16 cellular contexts compared by ENCODE assay signal in the genomic region with DNA sequence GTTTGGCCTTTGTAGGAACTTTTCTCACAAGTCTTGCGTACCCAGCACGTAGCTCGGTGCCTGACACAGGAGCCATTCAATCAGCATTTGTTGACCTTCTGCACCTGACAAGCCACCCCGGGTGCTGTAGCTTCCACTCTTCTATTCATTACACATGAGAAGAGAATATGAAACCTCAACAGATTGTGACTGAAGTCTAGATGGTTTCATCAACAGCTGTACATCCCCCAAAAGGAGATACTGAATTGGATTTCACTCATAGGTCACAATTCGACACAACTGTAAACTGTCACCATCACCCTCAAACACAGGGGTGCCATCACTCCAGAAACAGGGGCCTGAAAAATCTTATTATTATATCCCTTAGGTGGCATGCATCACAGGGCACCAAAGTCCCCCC.
DNase-seq lines count a peak whose midpoint lies in the region; ATAC-seq, FAIRE-seq and TF ChIP-seq lines count a peak whose summit lies in the region.
"Had no signal": no experiment of that assay in that cellular context is flagged by ENCODE, and none has a peak within 500 bp of the region (broad histone marks: within the 10 kb centered on the region; RNA-seq: fewer than 3 reads in every experiment).

No MANE protein-coding gene starts in this region.

- in situ Hi-C loops in GM12878 (cut with MboI) = no loop called here

- POLR2A ChIA-PET in activated CD4-positive, alpha-beta T cell treated with anti-CD3 and anti-CD28 coated beads for 36 hours (lab: Charles Lee) = no interaction called here
- POLR2A ChIA-PET in GM12878 (lab: Charles Lee) = interaction anchor here (0.6 to 1.3 kb wide), 3 partner anchors 9 to 60 kb away, joined by 3 to 4 read pairs (median 3); no protein-coding TSS in a partner anchor
- POLR2A ChIA-PET in RWPE1 (lab: Yijun Ruan, JAX; ENCODE audit: low non-redundant PET) = no interaction called here

- no peak overlapping the region for H3K4me3 ChIP-seq in GM12878
- H3K4me3 ChIP-seq: GM23338 had no signal

- peaks cover 6% of the 10 kb centered on the region for H3K4me1 ChIP-seq in GM12878 (ENCODE audit: control insufficient read depth, insufficient read depth, low read length)

- no peaks in the 10 kb centered on the region for H3K79me2 ChIP-seq in GM12878 (ENCODE audit: control insufficient read depth, insufficient read depth, low read length)

- H3K27me3 ChIP-seq in GM12878 (replicated peaks in 1 of 2; ENCODE audit: control insufficient read depth in 2 of 2, insufficient read depth in 2 of 2, low read length in 1 of 2) = no peaks in the 10 kb centered on the region

- WGBS in GM12878 (ENCODE audit: insufficient coverage, insufficient replicate concordance, low lambda C conversion rate, missing lambda C conversion rate) = 78% methylated on average over 5 of the region's 5 CpGs

- no TSS peak for BruUV-seq in GM12878 (replicated peaks; lab: Mats Ljungman, UMichigan)

- H3K4me3 Mint-ChIP-seq in activated CD4-positive, alpha-beta T cell treated with anti-CD3 and anti-CD28 coated beads for 36 hours = no peak overlapping the region
- H3K4me3 Mint-ChIP-seq in stimulated activated naive CD8-positive, alpha-beta T cell treated with anti-CD3 and anti-CD28 coated beads, Interleukin-15, amount 100 ng/mL, for 72 hours = no peak overlapping the region
- H3K4me3 Mint-ChIP-seq: B cell; CD4-positive, alpha-beta T cell; GM23338 had no signal

- SMC1A ChIA-PET in GM12878 (lab: Charles Lee; ENCODE audit: uncharacterized antibody, unreplicated experiment) = interaction anchor here (0.7 to 1.7 kb wide), 8 partner anchors 9 to 71 kb away, joined by 3 to 8 read pairs (median 4); no protein-coding TSS in a partner anchor

- H3K9ac ChIP-seq in GM12878 (ENCODE audit: control insufficient read depth, insufficient read depth, low read length) = no peak overlapping the region

- TF ChIP-seq CTCF in GM12878 (IDR thresholded peaks at IDR 0.05 in 2 of 3, conservative IDR thresholded peaks at IDR 0.05 in 1 of 3; ENCODE audit: control insufficient read depth in 2 of 3, extremely low read depth in 1 of 3, insufficient read depth in 1 of 3, low read depth in 3 of 3, low read length in 3 of 3) (no peak), RWPE1 (conservative IDR thresholded peaks at IDR 0.05; ENCODE audit: low read depth) (no peak)

- peak; percentile 31 for FAIRE-seq in GM12878 (lab: Jason Lieb, UNC)

- H3K4me2 ChIP-seq in GM12878 (ENCODE audit: control insufficient read depth, insufficient read depth) = no peak overlapping the region
- H3K4me2 ChIP-seq: GM23338 had no signal

- H3K27me3 Mint-ChIP-seq in activated CD4-positive, alpha-beta T cell treated with anti-CD3 and anti-CD28 coated beads for 36 hours = no peaks in the 10 kb centered on the region
- no peaks in the 10 kb centered on the region for H3K27me3 Mint-ChIP-seq in stimulated activated naive CD8-positive, alpha-beta T cell treated with anti-CD3 and anti-CD28 coated beads, Interleukin-15, amount 100 ng/mL, for 72 hours
- H3K27me3 Mint-ChIP-seq: B cell; CD4-positive, alpha-beta T cell had no signal

- no peaks in the 10 kb centered on the region for H4K20me1 ChIP-seq in GM12878 (ENCODE audit: control insufficient read depth, insufficient read depth)

- no peak for TF ChIP-seq RAD21 in GM12878 (IDR thresholded peaks at IDR 0.05; ENCODE audit: insufficient read depth, low read depth, low read length)

- CTCF ChIA-PET in activated CD4-positive, alpha-beta T cell treated with anti-CD3 and anti-CD28 coated beads for 36 hours (lab: Charles Lee) = interaction anchor here (0.6 to 1.2 kb wide), 3 partner anchors 10 to 304 kb away, joined by 3 to 6 read pairs (median 3); no protein-coding TSS in a partner anchor
- CTCF ChIA-PET in GM12878 (lab: Yijun Ruan, JAX) (interaction anchor here (1.0 to 1.8 kb wide), 3 partner anchors 11 to 305 kb away, joined by 3 to 4 read pairs (median 3); no protein-coding TSS in a partner anchor), RWPE1 (lab: Yijun Ruan, JAX) (interaction anchor here (0.6 kb wide), 2 partner anchors 179 to 182 kb away, joined by 3 read pairs; no protein-coding TSS in a partner anchor)

- H3K27ac ChIP-seq in GM12878 (ENCODE audit: control insufficient read depth, insufficient read depth) (no peak overlapping the region), RWPE1 (no peak overlapping the region)

- peak overlapping the region; percentile 45; the same call in 1 of the 2 replicates for H2AFZ ChIP-seq in GM12878 (ENCODE audit: control insufficient read depth, low read depth, low read length)

- no peak for DNase-seq in activated CD4-positive, alpha-beta T cell treated with anti-CD3 and anti-CD28 coated beads for 36 hours
- no peak for DNase-seq in activated CD4-positive, alpha-beta T cell treated with anti-CD3 and anti-CD28 coated beads for 4 hours
- no peak for DNase-seq in stimulated activated naive CD8-positive, alpha-beta T cell treated with anti-CD3 and anti-CD28 coated beads, Interleukin-15, amount 100 ng/mL, for 72 hours
- DNase-seq in stimulated activated naive CD8-positive, alpha-beta T cell treated with anti-CD3 and anti-CD28 coated beads, Interleukin-15, Interleukin-2, amounts not matched to agents 100 U/mL and 50 U/mL, for 24 hours = no peak
- no peak for DNase-seq in GM12878 (ENCODE audit: low read depth, low spot score)
- no peak for DNase-seq in stimulated activated CD4-positive, alpha-beta T cell treated with anti-CD3 and anti-CD28 coated beads, Interleukin-12 subunit alpha, Interleukin-12 subunit beta, amount 100 ng/mL, for 4 hours
- DNase-seq in RWPE1 (ENCODE audit: low spot score) = no peak
- no peak for DNase-seq in AML-193 (lab: John Stamatoyannopoulos, UW)
- DNase-seq: ACHN; C1 segment of cervical spinal cord; Calu3; CD4-positive, alpha-beta T cell; DMS 273 treated with DMSO at 0.1 percent for 48 hours; H7 had no signal

- no peak for TF ChIP-seq EP300 in GM12878 (IDR thresholded peaks at IDR 0.05; ENCODE audit: borderline replicate concordance in 1 of 2, control insufficient read depth in 1 of 2, low read depth in 2 of 2, low read length in 2 of 2)

- no peaks in the 10 kb centered on the region for H3K36me3 ChIP-seq in GM12878 (ENCODE audit: control insufficient read depth in 2 of 2, insufficient read depth in 2 of 2, low read length in 1 of 2)

- no peaks in the 10 kb centered on the region for H3K36me3 Mint-ChIP-seq in activated CD4-positive, alpha-beta T cell treated with anti-CD3 and anti-CD28 coated beads for 36 hours (ENCODE audit: low read depth)

- RAD21 ChIA-PET in GM12878 (lab: Charles Lee; ENCODE audit: unreplicated experiment) = interaction anchor here (0.6 kb wide), 1 partner anchor 24 kb away, joined by 3 read pairs; no protein-coding TSS in a partner anchor

- no peaks in the 10 kb centered on the region for H3K9me3 ChIP-seq in GM12878 (replicated peaks; ENCODE audit: control insufficient read depth, insufficient read depth, low read length)

- no peak overlapping the region for H3K27ac Mint-ChIP-seq in activated CD4-positive, alpha-beta T cell treated with anti-CD3 and anti-CD28 coated beads for 36 hours
- H3K27ac Mint-ChIP-seq in stimulated activated naive CD8-positive, alpha-beta T cell treated with anti-CD3 and anti-CD28 coated beads, Interleukin-15, amount 100 ng/mL, for 72 hours = no peak overlapping the region
- H3K27ac Mint-ChIP-seq: B cell; CD4-positive, alpha-beta T cell; GM23338 had no signal

- intact Hi-C loops in activated CD4-positive, alpha-beta T cell treated with anti-CD3 and anti-CD28 coated beads for 36 hours (cut with DNase I, micrococcal nuclease) = no loop called here
- intact Hi-C loops in GM12878 (cut with micrococcal nuclease; ENCODE audit: unreplicated experiment) = no loop called here

- H3K4me1 Mint-ChIP-seq in activated CD4-positive, alpha-beta T cell treated with anti-CD3 and anti-CD28 coated beads for 36 hours = no peaks in the 10 kb centered on the region
- peaks cover 6% of the 10 kb centered on the region for H3K4me1 Mint-ChIP-seq in stimulated activated naive CD8-positive, alpha-beta T cell treated with anti-CD3 and anti-CD28 coated beads, Interleukin-15, amount 100 ng/mL, for 72 hours
- H3K4me1 Mint-ChIP-seq: B cell had no signal

- no peaks in the 10 kb centered on the region for H3K9me3 Mint-ChIP-seq in activated CD4-positive, alpha-beta T cell treated with anti-CD3 and anti-CD28 coated beads for 36 hours (ENCODE audit: low read depth)
- H3K9me3 Mint-ChIP-seq in stimulated activated naive CD8-positive, alpha-beta T cell treated with anti-CD3 and anti-CD28 coated beads, Interleukin-15, amount 100 ng/mL, for 72 hours = no peaks in the 10 kb centered on the region
- H3K9me3 Mint-ChIP-seq: CD4-positive, alpha-beta T cell; GM23338 had no signal

- peak; percentile 33 for ATAC-seq in activated CD4-positive, alpha-beta T cell treated with anti-CD3 and anti-CD28 coated beads for 36 hours
- ATAC-seq in stimulated activated naive CD8-positive, alpha-beta T cell treated with anti-CD3 and anti-CD28 coated beads, Interleukin-15, amount 100 ng/mL, for 72 hours = peak; percentile 55
- ATAC-seq in stimulated activated naive CD8-positive, alpha-beta T cell treated with anti-CD3 and anti-CD28 coated beads, Interleukin-15, Interleukin-2, amounts not matched to agents 100 U/mL and 50 U/mL, for 24 hours = no peak
- peak; percentile 42; the same call in 2 of the 3 replicates for ATAC-seq in GM12878
- ATAC-seq: GM23338 had no signal

- no peak for TF ChIP-seq POLR2A in GM12878 (IDR thresholded peaks at IDR 0.05; ENCODE audit: low read depth, low read length)

TF ChIP-seq in GM12878, 131 proteins besides CTCF, POLR2A, EP300 and RAD21 (continues in another document):
- TF ChIP-seq, protein P1, sequence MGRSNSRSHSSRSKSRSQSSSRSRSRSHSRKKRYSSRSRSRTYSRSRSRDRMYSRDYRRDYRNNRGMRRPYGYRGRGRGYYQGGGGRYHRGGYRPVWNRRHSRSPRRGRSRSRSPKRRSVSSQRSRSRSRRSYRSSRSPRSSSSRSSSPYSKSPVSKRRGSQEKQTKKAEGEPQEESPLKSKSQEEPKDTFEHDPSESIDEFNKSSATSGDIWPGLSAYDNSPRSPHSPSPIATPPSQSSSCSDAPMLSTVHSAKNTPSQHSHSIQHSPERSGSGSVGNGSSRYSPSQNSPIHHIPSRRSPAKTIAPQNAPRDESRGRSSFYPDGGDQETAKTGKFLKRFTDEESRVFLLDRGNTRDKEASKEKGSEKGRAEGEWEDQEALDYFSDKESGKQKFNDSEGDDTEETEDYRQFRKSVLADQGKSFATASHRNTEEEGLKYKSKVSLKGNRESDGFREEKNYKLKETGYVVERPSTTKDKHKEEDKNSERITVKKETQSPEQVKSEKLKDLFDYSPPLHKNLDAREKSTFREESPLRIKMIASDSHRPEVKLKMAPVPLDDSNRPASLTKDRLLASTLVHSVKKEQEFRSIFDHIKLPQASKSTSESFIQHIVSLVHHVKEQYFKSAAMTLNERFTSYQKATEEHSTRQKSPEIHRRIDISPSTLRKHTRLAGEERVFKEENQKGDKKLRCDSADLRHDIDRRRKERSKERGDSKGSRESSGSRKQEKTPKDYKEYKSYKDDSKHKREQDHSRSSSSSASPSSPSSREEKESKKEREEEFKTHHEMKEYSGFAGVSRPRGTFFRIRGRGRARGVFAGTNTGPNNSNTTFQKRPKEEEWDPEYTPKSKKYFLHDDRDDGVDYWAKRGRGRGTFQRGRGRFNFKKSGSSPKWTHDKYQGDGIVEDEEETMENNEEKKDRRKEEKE (IDR thresholded peaks at IDR 0.05) = no peak
- TF ChIP-seq CHD4 (IDR thresholded peaks at IDR 0.05) (no peak), MTA3 (IDR thresholded peaks at IDR 0.05; ENCODE audit: borderline replicate concordance, low read length) (no peak)
